12 cellular contexts compared by ENCODE assay signal in the genomic region with DNA sequence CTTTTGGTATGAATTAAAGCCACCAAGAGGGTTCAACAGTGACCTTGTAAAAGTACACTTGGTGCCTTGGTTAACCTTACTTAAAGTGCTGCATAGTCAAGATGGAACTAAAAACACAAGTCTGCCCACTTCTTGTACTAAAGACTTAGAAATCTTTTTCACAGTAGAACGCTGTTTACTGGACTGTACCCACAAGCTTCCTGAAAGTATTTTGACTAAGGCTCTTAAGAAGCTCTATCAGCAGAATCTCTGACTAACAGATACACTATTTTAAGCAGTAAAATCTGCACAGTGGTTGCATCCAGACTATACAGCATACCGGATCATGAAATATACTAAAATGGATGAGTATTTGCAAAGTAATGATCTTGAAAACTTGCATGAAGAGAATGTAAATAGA. TPM values are rescaled to one million over a fixed set of nuclear protein-coding genes. Genes with fewer than 3 reads are reported as not detected.
DNase-seq lines count a peak whose midpoint lies in the region; ATAC-seq and TF ChIP-seq lines count a peak whose summit lies in the region.
"Had no signal": no experiment of that assay in that cellular context is flagged by ENCODE, and none has a peak within 500 bp of the region (broad histone marks: within the 10 kb centered on the region; RNA-seq: fewer than 3 reads in every experiment).

No MANE protein-coding gene starts in this region.

- H2BK120ac ChIP-seq in H9 (ENCODE audit: low read depth, low read length, poor library complexity, severe bottlenecking): no peak overlapping the region

- H3K4me3 ChIP-seq in adipocyte (ENCODE audit: low read length) (no peak overlapping the region), PC-9 (no peak overlapping the region)
- H3K4me3 ChIP-seq: lung, MG63 had no signal

- H3K27me3 ChIP-seq in adipocyte (replicated peaks; ENCODE audit: control insufficient read depth, insufficient read depth, low read length): no peaks in the 10 kb centered on the region
- H3K27me3 ChIP-seq in H9 (ENCODE audit: insufficient read depth, low read length): no peaks in the 10 kb centered on the region
- no peaks in the 10 kb centered on the region for H3K27me3 ChIP-seq in PC-9 (ENCODE audit: insufficient read depth, low read depth)
- H3K27me3 ChIP-seq: MG63 had no signal

- no peak overlapping the region for H3K14ac ChIP-seq in H9 (ENCODE audit: insufficient read depth, low read length)

- no CpG with 5 or more reads among the region's 2 CpGs for WGBS in H9 (ENCODE audit: extremely low coverage, insufficient read length, low lambda C conversion rate)

- CTCF ChIA-PET in PC-9 (lab: Charles Lee): no interaction called here

- H3K56ac ChIP-seq in H9 (ENCODE audit: insufficient read length, low read depth, low read length): no peak overlapping the region

- no peak overlapping the region for H2BK20ac ChIP-seq in H9 (ENCODE audit: low read depth, low read length, poor library complexity, severe bottlenecking)

- H3K79me2 ChIP-seq in H9 (ENCODE audit: insufficient read depth, low read length) (no peaks in the 10 kb centered on the region), PC-9 (ENCODE audit: low read depth) (peaks cover 17% of the 10 kb centered on the region)

- H3K4me2 ChIP-seq in H9 (ENCODE audit: insufficient read depth, insufficient read length, low read length) (no peak overlapping the region), PC-9 (no peak overlapping the region)

- H3K9me3 ChIP-seq in adipocyte (ENCODE audit: control insufficient read depth, low read length) (no peaks in the 10 kb centered on the region), H9 (ENCODE audit: control insufficient read depth, low read depth, low read length) (no peaks in the 10 kb centered on the region), PC-9 (ENCODE audit: insufficient read depth, low read depth) (no peaks in the 10 kb centered on the region)
- H3K9me3 ChIP-seq: MG63 had no signal

- intact Hi-C loops in Right ventricle myocardium superior (cut with DNase I) (no loop called here), left cardiac atrium (cut with DNase I) (no loop called here), PC-9 (cut with micrococcal nuclease; ENCODE audit: unreplicated experiment) (no loop called here)

- no peaks in the 10 kb centered on the region for H3K79me1 ChIP-seq in H9 (ENCODE audit: insufficient read depth, low read depth, low read length, poor library complexity, severe bottlenecking)

- H2BK5ac ChIP-seq in H9 (ENCODE audit: insufficient read length, low read length): no peak overlapping the region

- no peak overlapping the region for H2BK15ac ChIP-seq in H9 (ENCODE audit: low read depth, low read length)

- H3K4ac ChIP-seq in H9 (ENCODE audit: low read depth, low read length): no peak overlapping the region

- H3K4me1 ChIP-seq in adipocyte (ENCODE audit: control insufficient read depth, insufficient read depth, low read length): peaks cover 22% of the 10 kb centered on the region
- no peaks in the 10 kb centered on the region for H3K4me1 ChIP-seq in H9 (ENCODE audit: insufficient read depth, low read length)
- H3K4me1 ChIP-seq in PC-9 (replicated peaks; ENCODE audit: insufficient read depth): 0 out of 2 replicates have a peak, but pooled peaks cover 3% of the 10 kb centered on the region

- H3K36me3 Mint-ChIP-seq in H9 (ENCODE audit: insufficient read depth in 1 of 3, low read depth in 3 of 3): peaks cover 0 to 2% (median 0%) of the 10 kb centered on the region in 3 experiments; a peak in 1 of 7 replicates

- BruUV-seq in PC-9 (replicated peaks; lab: Mats Ljungman, UMichigan): no TSS peak

- no peaks in the 10 kb centered on the region for H3K27me3 Mint-ChIP-seq in H9 (ENCODE audit: low read depth)

- no peak overlapping the region for H3T11ph ChIP-seq in H9 (ENCODE audit: low read length)

- no peak overlapping the region for H4K8ac ChIP-seq in H9 (replicated peaks; ENCODE audit: insufficient read length, low read depth, low read length)

- ATAC-seq in Right ventricle myocardium superior (ENCODE audit: poor library complexity) (peak; percentile 34), left cardiac atrium (no peak), HG03095 (IDR thresholded peaks at IDR 0.05; ENCODE audit: unreplicated experiment) (peak; percentile 79)
- ATAC-seq: CD8-positive, alpha-beta T cell had no signal

- TF ChIP-seq CTCF in H9 (conservative IDR thresholded peaks at IDR 0.05) (no peak), PC-9 (conservative IDR thresholded peaks at IDR 0.05) (no peak)

- no peaks in the 10 kb centered on the region for H3K23me2 ChIP-seq in H9 (ENCODE audit: insufficient read length, low read depth, low read length, poor library complexity, severe bottlenecking)

- H2BK12ac ChIP-seq in H9 (ENCODE audit: insufficient read length, low read depth, low read length): no peak overlapping the region

- H3K9ac ChIP-seq in adipocyte (ENCODE audit: low read length): no peak overlapping the region
- H3K9ac ChIP-seq in H9 (ENCODE audit: extremely low read depth, insufficient read length, low read length): no peak overlapping the region

- H3K9me3 Mint-ChIP-seq in H9: no peaks in the 10 kb centered on the region
- H3K9me3 Mint-ChIP-seq: CD8-positive, alpha-beta T cell had no signal

- POLR2A ChIA-PET in PC-9 (lab: Charles Lee; ENCODE audit: unreplicated experiment): no interaction called here

- H2AFZ ChIP-seq in H9 (ENCODE audit: low read length) (no peak overlapping the region), PC-9 (no peak overlapping the region)

- H3K27ac ChIP-seq in H9 (ENCODE audit: insufficient read length, low read depth, low read length) (no peak overlapping the region), PC-9 (no peak overlapping the region)

- H3K18ac ChIP-seq in H9 (ENCODE audit: insufficient read length, low read depth, low read length): no peak overlapping the region

- H4K5ac ChIP-seq in H9 (ENCODE audit: insufficient read length, low read depth, low read length): no peak overlapping the region

- DNase-seq in Right ventricle myocardium superior: no peak
- DNase-seq in left cardiac atrium: no peak
- DNase-seq in adipocyte (ENCODE audit: low read depth): peak; percentile 77
- peak; percentile 22 for DNase-seq in stromal cell of bone marrow (ENCODE audit: low read depth)
- DNase-seq in H9: no peak
- no peak for DNase-seq in PC-9
- DNase-seq in NK-92 treated with Interleukin-12 subunit alpha and Interleukin-12 subunit beta, amount 100 ng/mL, for 24 hours (lab: John Stamatoyannopoulos, UW): no peak
- DNase-seq: activated CD8-positive, alpha-beta memory T cell treated with anti-CD3 and anti-CD28 coated beads, Interleukin-2, amount 50 U/mL, for 4 hours; CD8-positive, alpha-beta T cell; MG63 had no signal

- no peak overlapping the region for H3K27ac Mint-ChIP-seq in H9
- H3K27ac Mint-ChIP-seq: CD8-positive, alpha-beta T cell had no signal

- no peaks in the 10 kb centered on the region for H3F3A ChIP-seq in PC-9 (ENCODE audit: insufficient read depth, low read depth)

- H3K4me3 Mint-ChIP-seq in H9: no peak overlapping the region
- H3K4me3 Mint-ChIP-seq: CD8-positive, alpha-beta T cell had no signal

- no peak overlapping the region for H2AK5ac ChIP-seq in H9 (ENCODE audit: insufficient read length, low read length)

- H3K36me3 ChIP-seq in adipocyte (ENCODE audit: control insufficient read depth, insufficient read depth, low read length, severe bottlenecking) (peaks cover 6% of the 10 kb centered on the region), PC-9 (ENCODE audit: low read depth) (no peaks in the 10 kb centered on the region)
- H3K36me3 ChIP-seq: MG63 had no signal

- no peak overlapping the region for H4K91ac ChIP-seq in H9 (ENCODE audit: insufficient read length, low read depth, low read length)

- peaks cover 4 to 6% of the 10 kb centered on the region in 2 experiments for H3K4me1 Mint-ChIP-seq in H9

- no peak overlapping the region for H3K23ac ChIP-seq in H9 (ENCODE audit: insufficient read length, low read depth, low read length)

- H4K20me1 ChIP-seq in H9 (ENCODE audit: control insufficient read depth, insufficient read depth, insufficient read length): no peaks in the 10 kb centered on the region
- H4K20me1 ChIP-seq in PC-9 (ENCODE audit: insufficient read depth): no peaks in the 10 kb centered on the region

- no peaks in the 10 kb centered on the region for H3K9me2 ChIP-seq in PC-9 (ENCODE audit: insufficient read depth)

RNA-seq across cellular contexts. Expression of gene RAB28, which starts 7.2 kb away (rescaled TPM):
- 20.5 TPM for total RNA-seq in Right ventricle myocardium superior
- 10 to 100 TPM; 15.9 to 18.5 TPM for total RNA-seq in left cardiac atrium
- 17.7 and 19.8 TPM in 2 replicates for total RNA-seq in H9 (2021)
- 15.8 and 17.5 TPM in 2 replicates for total RNA-seq in PC-9 (2021)

Comparison
In these comparisons a context has a peak if more than half of its experiments do, and no peak if none do; other contexts are left out.
1. ATAC-seq: peak in Right ventricle myocardium superior (single experiment) and HG03095 (single experiment); none in left cardiac atrium (0 of 2).
2. DNase-seq: peak in adipocyte (single experiment) and stromal cell of bone marrow (single experiment); none in Right ventricle myocardium superior (single experiment), left cardiac atrium (single experiment), H9 (single experiment), PC-9 (0 of 2) and NK-92 treated with Interleukin-12 subunit alpha and Interleukin-12 subunit beta, amount 100 ng/mL, for 24 hours (single experiment).